Comparison of ENCODE assay signal across 8 cellular contexts in the genomic region with DNA sequence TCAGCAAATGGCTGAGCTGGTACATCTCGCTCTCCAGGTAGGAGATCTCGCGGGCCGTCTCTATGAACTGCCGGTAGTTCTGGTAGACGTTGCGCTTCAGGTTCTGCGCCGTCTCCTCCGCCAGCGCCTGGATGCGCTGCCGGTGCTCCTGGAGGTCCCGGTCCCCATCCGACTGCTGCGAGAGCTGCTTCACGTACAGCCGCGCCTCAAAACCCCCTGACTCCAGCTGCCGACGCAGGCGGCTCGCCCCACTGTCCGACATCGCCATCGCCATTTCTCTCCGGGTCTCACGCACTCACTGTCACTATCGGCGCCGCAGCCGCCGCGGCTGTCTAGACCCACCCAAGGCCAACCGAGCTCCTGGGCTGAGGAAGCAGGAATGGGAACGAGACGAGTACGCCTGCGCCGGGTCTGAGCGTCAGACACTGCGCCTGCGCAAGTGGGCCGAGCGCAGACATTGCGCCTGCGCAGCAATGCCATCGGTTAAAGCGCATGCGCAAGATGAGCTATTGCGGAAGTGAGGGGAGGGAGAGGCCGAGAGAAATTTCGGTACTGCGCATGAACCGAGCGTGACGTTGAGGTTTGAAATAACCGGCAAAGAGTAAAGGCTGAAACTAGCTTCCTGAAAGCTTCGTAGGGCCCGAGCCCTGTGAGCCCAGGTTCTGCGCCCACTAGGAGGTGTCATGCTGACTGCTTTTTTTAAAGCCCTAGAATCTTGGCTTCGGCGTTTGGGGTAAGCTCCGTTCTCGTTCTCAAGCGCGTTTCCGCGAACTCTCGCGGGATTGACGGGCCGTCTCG. TPM values are rescaled to one million over a fixed set of nuclear protein-coding genes. Genes with fewer than 3 reads are reported as not detected.
A peak's percentile ranks its signal among the peaks of the same experiment; 100 is the strongest.
DNase-seq lines count a peak whose midpoint lies in the region; ATAC-seq, FAIRE-seq and TF ChIP-seq lines count a peak whose summit lies in the region.

A gene with protein sequence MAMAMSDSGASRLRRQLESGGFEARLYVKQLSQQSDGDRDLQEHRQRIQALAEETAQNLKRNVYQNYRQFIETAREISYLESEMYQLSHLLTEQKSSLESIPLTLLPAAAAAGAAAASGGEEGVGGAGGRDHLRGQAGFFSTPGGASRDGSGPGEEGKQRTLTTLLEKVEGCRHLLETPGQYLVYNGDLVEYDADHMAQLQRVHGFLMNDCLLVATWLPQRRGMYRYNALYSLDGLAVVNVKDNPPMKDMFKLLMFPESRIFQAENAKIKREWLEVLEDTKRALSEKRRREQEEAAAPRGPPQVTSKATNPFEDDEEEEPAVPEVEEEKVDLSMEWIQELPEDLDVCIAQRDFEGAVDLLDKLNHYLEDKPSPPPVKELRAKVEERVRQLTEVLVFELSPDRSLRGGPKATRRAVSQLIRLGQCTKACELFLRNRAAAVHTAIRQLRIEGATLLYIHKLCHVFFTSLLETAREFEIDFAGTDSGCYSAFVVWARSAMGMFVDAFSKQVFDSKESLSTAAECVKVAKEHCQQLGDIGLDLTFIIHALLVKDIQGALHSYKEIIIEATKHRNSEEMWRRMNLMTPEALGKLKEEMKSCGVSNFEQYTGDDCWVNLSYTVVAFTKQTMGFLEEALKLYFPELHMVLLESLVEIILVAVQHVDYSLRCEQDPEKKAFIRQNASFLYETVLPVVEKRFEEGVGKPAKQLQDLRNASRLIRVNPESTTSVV (minus strand): TSS at position 381 of the 798 bp plus-strand sequence. CDS start 107 bp downstream, at position 274.

- DNase-seq in DMS 273 (lab: John Stamatoyannopoulos, UW; ENCODE audit: unreplicated experiment) (peak; percentile 99), HuH-7 (ENCODE audit: low spot score) (peak; percentile 97), endothelial cell of umbilical vein (ENCODE audit: low read depth, low spot score) (peak; percentile 100), midbrain (lab: John Stamatoyannopoulos, UW) (peak; percentile 99)
- DNase-seq in activated CD8-positive, alpha-beta memory T cell treated with anti-CD3 and anti-CD28 coated beads, Interleukin-2, amount 50 U/mL, for 48 hours = peak; percentile 100
- DNase-seq in stimulated activated CD8-positive, alpha-beta memory T cell treated with anti-CD3 and anti-CD28 coated beads, Interleukin-2, amount 100 ng/mL, for 1 hour (ENCODE audit: low read depth in 2 of 2) = peak; percentile 96 to 97

- intact Hi-C loops in endothelial cell of umbilical vein (cut with micrococcal nuclease) = loop anchor here (1.0 to 10.0 kb wide), 6 partner anchors 15 to 360 kb away; a partner anchor contains a TSS

- CTCF ChIA-PET in endothelial cell of umbilical vein (lab: Charles Lee) = interaction anchor here (0.8 to 1.9 kb wide), 18 partner anchors 13 to 265 kb away, joined by 3 to 11 read pairs (median 4); a partner anchor contains a TSS

- peak within 1 kb of the TSS; percentile 79 for H3K9ac ChIP-seq in OCI-LY3 (ENCODE audit: low read length)
- H3K9ac ChIP-seq in endothelial cell of umbilical vein (replicated peaks; ENCODE audit: extremely low read depth, insufficient read depth, low read length) = peak within 1 kb of the TSS; percentile 93

- H3K4me3 ChIP-seq in OCI-LY3 (ENCODE audit: low read length) (peak within 1 kb of the TSS; percentile 92), endothelial cell of umbilical vein (replicated peaks in 1 of 3; ENCODE audit: insufficient read depth in 1 of 3, low read depth in 1 of 3, low read length in 3 of 3) (peak within 1 kb of the TSS; percentile 36 to 89 (median 70))

- ATAC-seq in GM21515 (IDR thresholded peaks at IDR 0.05; ENCODE audit: unreplicated experiment) = peak; percentile 71

- BruUV-seq in endothelial cell of umbilical vein (replicated peaks; lab: Mats Ljungman, UMichigan) = no TSS peak

- H3K36me3 ChIP-seq in OCI-LY3 (replicated peaks; ENCODE audit: low read depth, low read length) = peaks cover 14% of the 10 kb centered on the region
- no peaks in the 10 kb centered on the region for H3K36me3 ChIP-seq in endothelial cell of umbilical vein (ENCODE audit: control insufficient read depth in 2 of 2, extremely low read depth in 1 of 2, insufficient read depth in 2 of 2, low read length in 2 of 2)

- H3K4me2 ChIP-seq in OCI-LY3 (ENCODE audit: low read length) (peak within 1 kb of the TSS; percentile 96), endothelial cell of umbilical vein (ENCODE audit: insufficient read depth, low read length) (peak within 1 kb of the TSS; percentile 84)

- H3K27me3 ChIP-seq in OCI-LY3 (ENCODE audit: low read depth, low read length) (no peaks in the 10 kb centered on the region), endothelial cell of umbilical vein (ENCODE audit: control insufficient read depth in 2 of 2, insufficient read depth in 2 of 2, low read length in 2 of 2) (no peaks in the 10 kb centered on the region)

- H2AFZ ChIP-seq in OCI-LY3 (ENCODE audit: low read depth, low read length) (peak within 1 kb of the TSS; percentile 90), endothelial cell of umbilical vein (ENCODE audit: low read depth, low read length) (peak within 1 kb of the TSS; percentile 22)

- H3K9me1 ChIP-seq in endothelial cell of umbilical vein (replicated peaks; ENCODE audit: control insufficient read depth, extremely low read depth, insufficient read depth, low read length) = no peaks in the 10 kb centered on the region

- no peak for TF ChIP-seq CTCF in OCI-LY3 (IDR thresholded peaks at IDR 0.05; ENCODE audit: low read depth, low read length)
- TF ChIP-seq CTCF in endothelial cell of umbilical vein (IDR thresholded peaks at IDR 0.05; ENCODE audit: extremely low read depth in 1 of 2, insufficient read depth in 1 of 2, low read depth in 1 of 2, low read length in 2 of 2) = peak in 1 of 2 donors; percentile 4

- H3K4me1 ChIP-seq in OCI-LY3 (ENCODE audit: low read length) = peaks cover 43% of the 10 kb centered on the region
- H3K4me1 ChIP-seq in endothelial cell of umbilical vein (ENCODE audit: control insufficient read depth, extremely low read depth, insufficient read depth, low read length) = peaks cover 47% of the 10 kb centered on the region

- H3K79me2 ChIP-seq in OCI-LY3 (ENCODE audit: low read length) (peaks cover 76% of the 10 kb centered on the region), endothelial cell of umbilical vein (ENCODE audit: control insufficient read depth, insufficient read depth, low read length) (peaks cover 65% of the 10 kb centered on the region)

- dilution Hi-C loops in endothelial cell of umbilical vein (cut with MboI; ENCODE audit: extremely low pct_ligation_motif_present, low sequenced_read_pairs) = no loop called here

- FAIRE-seq in endothelial cell of umbilical vein (lab: Jason Lieb, UNC) = peak; percentile 92

- TF ChIP-seq POLR2A in endothelial cell of umbilical vein (IDR thresholded peaks at IDR 0.05; ENCODE audit: low read depth, low read length) = peak; percentile 77

- POLR2A ChIA-PET in endothelial cell of umbilical vein (lab: Charles Lee) = interaction anchor here (0.6 to 1.6 kb wide), 10 partner anchors 11 to 385 kb away, joined by 3 to 7 read pairs (median 3); no protein-coding TSS in a partner anchor

- H3K9me3 ChIP-seq in OCI-LY3 (ENCODE audit: insufficient read depth, low read length) (no peaks in the 10 kb centered on the region), endothelial cell of umbilical vein (replicated peaks; ENCODE audit: control insufficient read depth, insufficient read depth, low read length) (no peaks in the 10 kb centered on the region)

- no peaks in the 10 kb centered on the region for H4K20me1 ChIP-seq in OCI-LY3 (ENCODE audit: insufficient read depth, low read length)
- no peaks in the 10 kb centered on the region for H4K20me1 ChIP-seq in endothelial cell of umbilical vein (replicated peaks; ENCODE audit: control insufficient read depth, extremely low read depth, insufficient read depth, low read length)

- peak within 1 kb of the TSS; percentile 88 for H3K27ac ChIP-seq in OCI-LY3 (ENCODE audit: low read length)
- peak within 1 kb of the TSS; percentile 90 for H3K27ac ChIP-seq in endothelial cell of umbilical vein (ENCODE audit: insufficient read depth, low read depth, low read length)

TF ChIP-seq in endothelial cell of umbilical vein, 7 proteins besides CTCF, POLR2A, EP300 and RAD21:
- TF ChIP-seq POLR2AphosphoS5 (IDR thresholded peaks at IDR 0.05; ENCODE audit: insufficient read depth, low read depth, low read length) = no peak
- TF ChIP-seq, protein P1, sequence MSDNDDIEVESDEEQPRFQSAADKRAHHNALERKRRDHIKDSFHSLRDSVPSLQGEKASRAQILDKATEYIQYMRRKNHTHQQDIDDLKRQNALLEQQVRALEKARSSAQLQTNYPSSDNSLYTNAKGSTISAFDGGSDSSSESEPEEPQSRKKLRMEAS (IDR thresholded peaks at IDR 0.05; ENCODE audit: insufficient read depth, insufficient read length) = no peak
- no peak for TF ChIP-seq FOS (IDR thresholded peaks at IDR 0.05; ENCODE audit: borderline replicate concordance, insufficient read depth, low read length)
- no peak for TF ChIP-seq MYC (IDR thresholded peaks at IDR 0.05; ENCODE audit: low read depth, low read length)
- TF ChIP-seq GATA2 (IDR thresholded peaks at IDR 0.05; ENCODE audit: insufficient read depth, insufficient read length, low read depth, low read length) = no peak
- no peak for TF ChIP-seq JUN (IDR thresholded peaks at IDR 0.05; ENCODE audit: borderline replicate concordance, insufficient read depth, insufficient read length, low read depth)
- TF ChIP-seq EZH2 (IDR thresholded peaks at IDR 0.05; ENCODE audit: borderline replicate concordance, low read depth, low read length, severe bottlenecking) = no peak

RNA-seq across cellular contexts. Expression of the gene that starts here (rescaled TPM):
- total RNA-seq in endothelial cell of umbilical vein = 12.6 and 13.2 TPM in 2 replicates
- polyA plus RNA-seq in endothelial cell of umbilical vein = 2.3 and 2.8 TPM in 2 replicates
- polyA plus RNA-seq in endothelial cell of umbilical vein (2011; cell fraction: cytosol; rRNA removed) = 2.8 and 3.0 TPM in 2 replicates
- 5.6 and 8.5 TPM in 2 replicates for polyA plus RNA-seq in endothelial cell of umbilical vein (2011; cell fraction: nucleus; rRNA removed)
- 5.6 and 7.1 TPM in 2 replicates for polyA plus RNA-seq in endothelial cell of umbilical vein (2012)
- 13.2 and 13.7 TPM in 2 replicates for polyA minus RNA-seq in endothelial cell of umbilical vein
- polyA minus RNA-seq in endothelial cell of umbilical vein (2011; cell fraction: cytosol; rRNA and poly(A)+ RNA removed) = 8.3 TPM
- 10.1 and 11.5 TPM in 2 replicates for polyA minus RNA-seq in endothelial cell of umbilical vein (2011; cell fraction: nucleus; rRNA and poly(A)+ RNA removed)

Comparison
In these comparisons a context has a peak if more than half of its experiments do, and no peak if none do; other contexts are left out.
1. Peak in every context shown above with its lines: DNase-seq, ATAC-seq, H3K4me3 ChIP-seq and H3K27ac ChIP-seq.